In genomic region chr1:156744786-156745419, GRCh38 we compare ENCODE assay signal across 12 cellular contexts. TPM values are rescaled to one million over a fixed set of nuclear protein-coding genes. Genes with fewer than 3 reads are reported as not detected.
DNase-seq lines count a peak whose midpoint lies in the region; ATAC-seq and TF ChIP-seq lines count a peak whose summit lies in the region.
"Had no signal": no experiment of that assay in that cellular context is flagged by ENCODE, and none has a peak within 500 bp of the region (broad histone marks: within the 10 kb centered on the region; RNA-seq: fewer than 3 reads in every experiment).

No MANE protein-coding gene starts in this region.

- no peak for ATAC-seq in psoas muscle

- peak overlapping the region; percentile 26 for H3K9ac ChIP-seq in NT2/D1 (ENCODE audit: insufficient read length, low read depth)

- no peaks in the 10 kb centered on the region for H3K9me3 ChIP-seq in CD8-positive, alpha-beta memory T cell (ENCODE audit: low read length)
- no peaks in the 10 kb centered on the region for H3K9me3 ChIP-seq in NT2/D1 (ENCODE audit: insufficient read depth, low read length)
- no peaks in the 10 kb centered on the region for H3K9me3 ChIP-seq in psoas muscle

- no peak overlapping the region for H3K4me3 ChIP-seq in CD8-positive, alpha-beta memory T cell (ENCODE audit: low read length)
- H3K4me3 ChIP-seq in NT2/D1 (ENCODE audit: insufficient read length, low read depth), result no peak overlapping the region
- no peak overlapping the region for H3K4me3 ChIP-seq in psoas muscle
- H3K4me3 ChIP-seq in lower leg skin (ENCODE audit: low read depth, poor library complexity, severe bottlenecking), result no peak overlapping the region

- POLR2A ChIA-PET in CD8-positive, alpha-beta memory T cell (lab: Charles Lee), result interaction anchor here (1.1 kb wide), 1 partner anchor 16 kb away, joined by 3 read pairs; the partner anchor contains the start of genes ISG20L2 and METTL25B

- peaks cover 60 to 72% (median 66%) of the 10 kb centered on the region in 3 donors for H3K4me1 Mint-ChIP-seq in CD8-positive, alpha-beta memory T cell
- peaks cover 55% of the 10 kb centered on the region for H3K4me1 Mint-ChIP-seq in endothelial cell (ENCODE audit: unreplicated experiment)

- H3K9me3 Mint-ChIP-seq in CD8-positive, alpha-beta memory T cell, result no peaks in the 10 kb centered on the region
- no peaks in the 10 kb centered on the region for H3K9me3 Mint-ChIP-seq in endothelial cell (ENCODE audit: unreplicated experiment)

- CTCF ChIA-PET in CD8-positive, alpha-beta memory T cell (lab: Charles Lee), result interaction anchor here (7.1 kb wide), 1 partner anchor 18 kb away, joined by 58 read pairs; the partner anchor contains the start of genes ISG20L2 and METTL25B

- TF ChIP-seq POLR2A in lower leg skin (IDR thresholded peaks at IDR 0.05), result no peak

- 72 to 85% (median 76%) methylated on average over 14 of the region's 14 CpGs for WGBS in psoas muscle, 3 donors
- 70 to 76% methylated on average over 14 of the region's 14 CpGs for WGBS in lower leg skin, 2 donors

- H3K27me3 ChIP-seq in CD8-positive, alpha-beta memory T cell (ENCODE audit: insufficient read depth, low read length, poor library complexity, severe bottlenecking), result no peaks in the 10 kb centered on the region
- H3K27me3 ChIP-seq in NT2/D1 (ENCODE audit: insufficient read depth, insufficient read length) (no peaks in the 10 kb centered on the region), psoas muscle (ENCODE audit: insufficient read depth in 3 of 3, low read length in 2 of 3) (no peaks in the 10 kb centered on the region)

- peaks cover 3 to 47% (median 8%) of the 10 kb centered on the region in 3 donors for H3K36me3 Mint-ChIP-seq in CD8-positive, alpha-beta memory T cell
- H3K36me3 Mint-ChIP-seq in endothelial cell (ENCODE audit: low read depth, unreplicated experiment), result peaks cover 27% of the 10 kb centered on the region

- H3K27ac Mint-ChIP-seq in CD8-positive, alpha-beta memory T cell, result peak overlapping the region in 7 of 8 donors; percentile 52 to 96 (median 94)
- H3K27ac Mint-ChIP-seq in endothelial cell (ENCODE audit: unreplicated experiment), result peak overlapping the region; percentile 100

- peaks cover 61% of the 10 kb centered on the region for H3K4me1 ChIP-seq in CD8-positive, alpha-beta memory T cell (ENCODE audit: insufficient read depth, low read length)
- H3K4me1 ChIP-seq in NT2/D1 (ENCODE audit: insufficient read depth, insufficient read length), result peaks cover 40% of the 10 kb centered on the region
- peaks cover 43% of the 10 kb centered on the region for H3K4me1 ChIP-seq in psoas muscle

- peak in 1 of 5 donors; percentile 38 for DNase-seq in CD8-positive, alpha-beta memory T cell
- DNase-seq in NT2/D1 (ENCODE audit: low read depth, low spot score) (no peak), endothelial cell (ENCODE audit: low spot score) (no peak), psoas muscle (no peak), NCI-H146 treated with DMSO at 0.1 percent for 48 hours (lab: John Stamatoyannopoulos, UW; ENCODE audit: unreplicated experiment) (no peak), HCEC 1CT (no peak), lower leg skin (ENCODE audit: low spot score in 2 of 2) (no peak), NCI-H1048 (lab: John Stamatoyannopoulos, UW) (no peak)
- DNase-seq: EL; islet precursor cell; NCI-H345; stimulated activated naive CD4-positive, alpha-beta T cell treated with Interleukin-2 at 50 U/mL for 16 hours had no signal

- H3K27me3 Mint-ChIP-seq in CD8-positive, alpha-beta memory T cell, result no peaks in the 10 kb centered on the region
- H3K27me3 Mint-ChIP-seq in endothelial cell (ENCODE audit: unreplicated experiment), result peaks cover 28% of the 10 kb centered on the region

- H3K4me3 Mint-ChIP-seq in CD8-positive, alpha-beta memory T cell, result peak overlapping the region in 1 of 7 donors; percentile 24
- H3K4me3 Mint-ChIP-seq in endothelial cell (ENCODE audit: unreplicated experiment), result no peak overlapping the region

- H3K36me3 ChIP-seq in CD8-positive, alpha-beta memory T cell (ENCODE audit: insufficient read depth, low read length), result peaks cover 5% of the 10 kb centered on the region
- H3K36me3 ChIP-seq in NT2/D1 (ENCODE audit: insufficient read depth, insufficient read length, low read length), result peaks cover 64% of the 10 kb centered on the region
- H3K36me3 ChIP-seq in psoas muscle (ENCODE audit: insufficient read depth in 1 of 2, low read depth in 1 of 2), result peaks cover 8 to 35% of the 10 kb centered on the region in 2 donors

- intact Hi-C loops in psoas muscle (cut with DNase I), result no loop called here
- intact Hi-C loops in lower leg skin (cut with DNase I; ENCODE audit: low total_unique reads), result no loop called here

- H3K27ac ChIP-seq in CD8-positive, alpha-beta memory T cell (ENCODE audit: low read depth, low read length), result no peak overlapping the region
- H3K27ac ChIP-seq in psoas muscle, result peak overlapping the region; percentile 39

- TF ChIP-seq CTCF in endothelial cell (IDR thresholded peaks at IDR 0.05; ENCODE audit: unreplicated experiment) (no peak), psoas muscle (IDR thresholded peaks at IDR 0.05) (no peak), lower leg skin (IDR thresholded peaks at IDR 0.05) (no peak)

RNA-seq across cellular contexts. Expression of gene MRPL24, which starts 4.0 kb away (rescaled TPM):
- total RNA-seq in CD8-positive, alpha-beta memory T cell, result 100 to 1,000 TPM; 122 to 131 TPM
- polyA plus RNA-seq in CD8-positive, alpha-beta memory T cell, result 92.2 TPM
- total RNA-seq in endothelial cell (ENCODE audit: unreplicated experiment), result 26.7 TPM
- total RNA-seq in psoas muscle, result 100 to 1,000 TPM in 2 of 4 donors, 10 to 100 TPM in 2; 86.1 to 137 (median 99.8) TPM
- polyA plus RNA-seq in psoas muscle, result 100 to 1,000 TPM; 140 to 174 (median 146) TPM
- total RNA-seq in lower leg skin, result 10 to 100 TPM; 34.0 to 44.9 (median 41.5) TPM

RNA-seq across cellular contexts. Expression of gene HDGF, which starts 6.6 kb away (rescaled TPM):
- 100 to 1,000 TPM; 297 to 299 TPM for total RNA-seq in CD8-positive, alpha-beta memory T cell
- polyA plus RNA-seq in CD8-positive, alpha-beta memory T cell, result 46.0 TPM
- 175 TPM for total RNA-seq in endothelial cell (ENCODE audit: unreplicated experiment)
- 100 to 1,000 TPM; 164 to 240 (median 208) TPM for total RNA-seq in psoas muscle
- polyA plus RNA-seq in psoas muscle, result 100 to 1,000 TPM; 161 to 367 (median 163) TPM
- total RNA-seq in lower leg skin, result 100 to 1,000 TPM; 210 to 233 (median 222) TPM

RNA-seq across cellular contexts. Expression of gene ISG20L2, which starts 16.3 kb away (rescaled TPM):
- total RNA-seq in CD8-positive, alpha-beta memory T cell, result 10 to 100 TPM; 69.4 to 75.9 TPM
- polyA plus RNA-seq in CD8-positive, alpha-beta memory T cell, result 25.0 TPM
- total RNA-seq in endothelial cell (ENCODE audit: unreplicated experiment), result 33.4 TPM
- 10 to 100 TPM in 3 of 4 donors, 1 to 10 TPM in 1; 7.4 to 19.8 (median 16.5) TPM for total RNA-seq in psoas muscle
- polyA plus RNA-seq in psoas muscle, result 10 to 100 TPM in 2 of 3 donors, 1 to 10 TPM in 1; 7.6 to 20.4 (median 20.2) TPM
- 10 to 100 TPM; 13.4 to 21.4 (median 16.7) TPM for total RNA-seq in lower leg skin

RNA-seq across cellular contexts. Expression of gene METTL25B, which starts 16.6 kb away (rescaled TPM):
- total RNA-seq in CD8-positive, alpha-beta memory T cell, result 10 to 100 TPM; 29.6 to 29.7 TPM
- polyA plus RNA-seq in CD8-positive, alpha-beta memory T cell, result 4.2 TPM
- total RNA-seq in endothelial cell (ENCODE audit: unreplicated experiment), result 19.3 TPM
- 10 to 100 TPM; 18.5 to 32.1 (median 28.5) TPM for total RNA-seq in psoas muscle
- 10 to 100 TPM; 22.1 to 31.5 (median 27.0) TPM for polyA plus RNA-seq in psoas muscle
- total RNA-seq in lower leg skin, result 10 to 100 TPM; 20.3 to 39.0 (median 28.2) TPM

RNA-seq across cellular contexts. Expression of gene PRCC, which starts 22.4 kb away (rescaled TPM):
- total RNA-seq in CD8-positive, alpha-beta memory T cell, result 100 to 1,000 TPM; 106 to 111 TPM
- 45.9 TPM for polyA plus RNA-seq in CD8-positive, alpha-beta memory T cell
- total RNA-seq in endothelial cell (ENCODE audit: unreplicated experiment) (91.9 TPM), psoas muscle (10 to 100 TPM; 43.7 to 69.3 (median 64.0) TPM), lower leg skin (10 to 100 TPM; 35.4 to 45.6 (median 38.8) TPM)
- polyA plus RNA-seq in psoas muscle, result 100 to 1,000 TPM in 1 of 3 donors, 10 to 100 TPM in 2; 46.8 to 107 (median 72.0) TPM
